ENCODE assay signal across 8 cellular contexts in genomic region chr5:134289509-134290113, GRCh38.
DNase-seq lines count a peak whose midpoint lies in the region; ATAC-seq and TF ChIP-seq lines count a peak whose summit lies in the region.

No MANE protein-coding gene starts in this region.

- peaks cover 14% of the 10 kb centered on the region for H3K9me3 ChIP-seq in left ventricle myocardium inferior (replicated peaks)

- H3K27me3 ChIP-seq in left ventricle myocardium inferior (ENCODE audit: low read depth) = no peaks in the 10 kb centered on the region

- no peaks in the 10 kb centered on the region for H3K36me3 ChIP-seq in left ventricle myocardium inferior

- peak; percentile 84 for TF ChIP-seq CTCF in left ventricle myocardium inferior (IDR thresholded peaks at IDR 0.05; ENCODE audit: borderline replicate concordance)

- intact Hi-C loops in left ventricle myocardium inferior (cut with micrococcal nuclease) = loop anchor here (2.0 kb wide), 1 partner anchor 105 kb away; no protein-coding TSS in a partner anchor

- H3K4me3 ChIP-seq in left ventricle myocardium inferior = no peak overlapping the region

- DNase-seq in EL = peak; percentile 79
- DNase-seq in HuH-7 (ENCODE audit: low spot score) = peak; percentile 46
- DNase-seq in RKO (ENCODE audit: low spot score) = peak; percentile 87
- DNase-seq in amniotic stem cell (lab: John Stamatoyannopoulos, UW) = peak; percentile 54
- DNase-seq in left ventricle myocardium inferior = no peak
- peak; percentile 46 for DNase-seq in pulmonary artery endothelial cell (ENCODE audit: low read depth, low spot score)
- DNase-seq in 8988T = no peak

- no peak overlapping the region for H3K27ac ChIP-seq in left ventricle myocardium inferior (replicated peaks)

- no peaks in the 10 kb centered on the region for H3K4me1 ChIP-seq in left ventricle myocardium inferior

- no peak for ATAC-seq in GM19351 (IDR thresholded peaks at IDR 0.05; ENCODE audit: unreplicated experiment)

Comparison
In these comparisons a context has a peak if more than half of its experiments do, and no peak if none do; other contexts are left out.
1. DNase-seq: peak in EL (single experiment), HuH-7 (single experiment), RKO (single experiment), amniotic stem cell (single experiment) and pulmonary artery endothelial cell (single experiment); none in left ventricle myocardium inferior (single experiment) and 8988T (single experiment).